ENCODE assay signal across 8 cellular contexts in the genomic region with DNA sequence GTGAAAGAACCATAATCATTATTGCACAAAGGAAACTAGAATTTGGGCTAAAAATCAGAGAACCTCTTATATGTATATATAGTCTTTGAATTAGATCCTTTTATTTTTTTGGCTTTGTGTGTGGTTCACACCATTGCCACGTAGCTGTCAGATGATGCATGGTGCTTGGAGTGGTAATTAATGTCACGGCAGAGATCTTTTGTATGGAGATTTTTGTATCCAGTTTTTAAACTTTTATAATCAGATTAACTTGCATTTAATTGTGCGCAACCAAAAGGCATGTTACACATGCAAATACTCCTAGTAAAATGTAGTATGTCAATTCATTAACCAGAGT. TPM values are rescaled to one million over a fixed set of nuclear protein-coding genes. Genes with fewer than 3 reads are reported as not detected.
DNase-seq lines count a peak whose midpoint lies in the region; ATAC-seq and TF ChIP-seq lines count a peak whose summit lies in the region.

No MANE protein-coding gene starts in this region.

- H3K27me3 ChIP-seq in sigmoid colon = no peaks in the 10 kb centered on the region

- TF ChIP-seq POLR2A in sigmoid colon (IDR thresholded peaks at IDR 0.05) = no peak

- H3K27ac ChIP-seq in SK-N-MC (no peak overlapping the region), sigmoid colon (peak overlapping the region; percentile 83 to 87 (median 86))

- H3K9me3 Mint-ChIP-seq in activated CD4-positive, alpha-beta T cell treated with anti-CD3 and anti-CD28 coated beads, Interleukin-2, amount 10 ng/mL, durations not matched to agents 24 days and 14 days = peaks cover 3% of the 10 kb centered on the region

- no peak for TF ChIP-seq CTCF in foreskin fibroblast (IDR thresholded peaks at IDR 0.05; ENCODE audit: low read depth, low read length)
- TF ChIP-seq CTCF in sigmoid colon (IDR thresholded peaks at IDR 0.05) = no peak

- no peaks in the 10 kb centered on the region for H3K9me3 ChIP-seq in SK-N-MC (ENCODE audit: low read depth, low read length)
- no peaks in the 10 kb centered on the region for H3K9me3 ChIP-seq in sigmoid colon

- no peak for TF ChIP-seq EP300 in sigmoid colon (IDR thresholded peaks at IDR 0.05)

- H3K36me3 ChIP-seq in SK-N-MC (ENCODE audit: insufficient read depth, low read length) = peaks cover 16% of the 10 kb centered on the region
- H3K36me3 ChIP-seq in sigmoid colon = peaks cover 0 to 5% (median 0%) of the 10 kb centered on the region in 4 donors

- H3K27ac Mint-ChIP-seq in activated CD4-positive, alpha-beta T cell treated with anti-CD3 and anti-CD28 coated beads, Interleukin-2, amount 10 ng/mL, durations not matched to agents 24 days and 14 days = peak overlapping the region; percentile 93

- intact Hi-C loops in activated CD4-positive, alpha-beta T cell treated with anti-CD3 and anti-CD28 coated beads, Interleukin-2, amount 10 ng/mL, durations not matched to agents 24 days and 14 days (cut with micrococcal nuclease) = loop anchor here (1.0 to 10.0 kb wide), 5 partner anchors 10 to 905 kb away; partner anchors contain the start of genes C3orf52 and NECTIN3
- intact Hi-C loops in sigmoid colon (cut with DNase I) = no loop called here

- H3K4me1 Mint-ChIP-seq in activated CD4-positive, alpha-beta T cell treated with anti-CD3 and anti-CD28 coated beads, Interleukin-2, amount 10 ng/mL, durations not matched to agents 24 days and 14 days = peaks cover 43% of the 10 kb centered on the region

- 28 to 30% methylated on average over 3 of the region's 3 CpGs for WGBS in sigmoid colon, 2 donors

- peaks cover 0 to 21% (median 7%) of the 10 kb centered on the region in 4 donors for H3K4me1 ChIP-seq in sigmoid colon

- H3K9ac ChIP-seq in SK-N-MC (ENCODE audit: insufficient read length) = peak overlapping the region; percentile 85

- H3K36me3 Mint-ChIP-seq in activated CD4-positive, alpha-beta T cell treated with anti-CD3 and anti-CD28 coated beads, Interleukin-2, amount 10 ng/mL, durations not matched to agents 24 days and 14 days (ENCODE audit: low read depth) = peaks cover 21% of the 10 kb centered on the region

- H3K27me3 Mint-ChIP-seq in activated CD4-positive, alpha-beta T cell treated with anti-CD3 and anti-CD28 coated beads, Interleukin-2, amount 10 ng/mL, durations not matched to agents 24 days and 14 days = peaks cover 15% of the 10 kb centered on the region

- peak overlapping the region; percentile 94 for H3K4me3 ChIP-seq in SK-N-MC
- H3K4me3 ChIP-seq in foreskin fibroblast (ENCODE audit: low read depth in 1 of 2, low read length in 2 of 2) = peak overlapping the region; percentile 85 to 91
- peak overlapping the region; percentile 68 to 81 (median 74) for H3K4me3 ChIP-seq in sigmoid colon

- peak overlapping the region; percentile 92 for H3K4me3 Mint-ChIP-seq in activated CD4-positive, alpha-beta T cell treated with anti-CD3 and anti-CD28 coated beads, Interleukin-2, amount 10 ng/mL, durations not matched to agents 24 days and 14 days

- DNase-seq in activated CD4-positive, alpha-beta T cell treated with anti-CD3 and anti-CD28 coated beads, Interleukin-2, amount 10 ng/mL, durations not matched to agents 24 days and 14 days = peak; percentile 66
- no peak for DNase-seq in activated CD4-positive, alpha-beta T cell treated with anti-CD3 and anti-CD28 coated beads, Interleukin-2, amount 50 U/mL, for 48 hours
- DNase-seq in SK-N-MC (ENCODE audit: low read depth, low spot score) = no peak
- DNase-seq in foreskin fibroblast = no peak
- no peak for DNase-seq in sigmoid colon
- no peak for DNase-seq in kidney tubule cell (ENCODE audit: low spot score)
- no peak for DNase-seq in ureter (ENCODE audit: low spot score)

- ATAC-seq in HG03045 (IDR thresholded peaks at IDR 0.05; ENCODE audit: unreplicated experiment) = no peak

RNA-seq across cellular contexts. Expression of gene ABHD10, which starts 0.8 kb away (rescaled TPM):
- 39.5 TPM in 2 replicates for total RNA-seq in activated CD4-positive, alpha-beta T cell treated with anti-CD3 and anti-CD28 coated beads, Interleukin-2, amount 10 ng/mL, durations not matched to agents 24 days and 14 days
- total RNA-seq in sigmoid colon (10 to 100 TPM; 13.3 to 28.3 (median 20.7) TPM), ureter (28.2 TPM)
- polyA plus RNA-seq in sigmoid colon = 10 to 100 TPM; 14.4 to 18.3 (median 18.3) TPM

RNA-seq across cellular contexts. Expression of gene TAGLN3, which starts 19.1 kb away (rescaled TPM):
- total RNA-seq in activated CD4-positive, alpha-beta T cell treated with anti-CD3 and anti-CD28 coated beads, Interleukin-2, amount 10 ng/mL, durations not matched to agents 24 days and 14 days = 0.33 and 0.44 TPM in 2 replicates
- total RNA-seq in sigmoid colon (10 to 100 TPM in 3 of 4 donors, 1 to 10 TPM in 1; 7.7 to 17.8 (median 16.7) TPM), ureter (not detected)
- 1 to 10 TPM in 1 of 3 donors, not detected in 2; 4.3 TPM for polyA plus RNA-seq in sigmoid colon

RNA-seq across cellular contexts. Expression of gene TMPRSS7, which starts 54.9 kb away (rescaled TPM):
- not detected in 2 replicates for total RNA-seq in activated CD4-positive, alpha-beta T cell treated with anti-CD3 and anti-CD28 coated beads, Interleukin-2, amount 10 ng/mL, durations not matched to agents 24 days and 14 days
- total RNA-seq in sigmoid colon (not detected), ureter (0.21 TPM)
- polyA plus RNA-seq in sigmoid colon = under 1 TPM in 1 of 3 donors, not detected in 2; under 0.01 TPM
